ENCODE assay signal across 36 cellular contexts in genomic region chr2:22513563-22513962, GRCh38.
"Had no signal": no experiment of that assay in that cellular context is flagged by ENCODE, and none has a peak within 500 bp of the region (broad histone marks: within the 10 kb centered on the region; RNA-seq: fewer than 3 reads in every experiment).

No MANE protein-coding gene starts in this region.

- H3K9me3 Mint-ChIP-seq: activated naive CD4-positive, alpha-beta T cell treated with anti-CD3 and anti-CD28 coated beads for 36 hours; activated naive CD4-positive, alpha-beta T cell treated with anti-CD3 and anti-CD28 coated beads, Interleukin-2, amount 10 ng/mL, durations not matched to agents 7 days and 5 days; brain had no signal

- H3K4me1 Mint-ChIP-seq: activated naive CD4-positive, alpha-beta T cell treated with anti-CD3 and anti-CD28 coated beads, Interleukin-2, amount 10 ng/mL, durations not matched to agents 7 days and 5 days; activated naive CD4-positive, alpha-beta T cell treated with anti-CD3 and anti-CD28 coated beads, Interleukin-2, amount 50 U/mL, for 24 hours; activated naive CD8-positive, alpha-beta T cell treated with anti-CD3 and anti-CD28 coated beads for 36 hours; activated naive CD8-positive, alpha-beta T cell treated with anti-CD3 and anti-CD28 coated beads, Interleukin-2, amount 10 ng/mL, durations not matched to agents 7 days and 5 days; activated naive CD8-positive, alpha-beta T cell treated with anti-CD3 and anti-CD28 coated beads, Interleukin-2, amount 50 U/mL, for 24 hours; activated T-helper 17 cell treated with anti-CD3 and anti-CD28 coated beads, Interleukin-2, amount 50 U/mL, for 72 hours; brain; central memory CD8-positive, alpha-beta T cell had no signal

- H3K36me3 Mint-ChIP-seq: activated naive CD4-positive, alpha-beta T cell treated with anti-CD3 and anti-CD28 coated beads, Interleukin-2, amount 10 ng/mL, durations not matched to agents 7 days and 5 days; activated naive CD4-positive, alpha-beta T cell treated with anti-CD3 and anti-CD28 coated beads, Interleukin-2, amount 50 U/mL, for 24 hours; activated naive CD4-positive, alpha-beta T cell treated with anti-CD3 and anti-CD28 coated beads, Interleukin-2, amount 50 U/mL, for 72 hours; activated naive CD8-positive, alpha-beta T cell; activated naive CD8-positive, alpha-beta T cell treated with anti-CD3 and anti-CD28 coated beads for 36 hours; activated naive CD8-positive, alpha-beta T cell treated with anti-CD3 and anti-CD28 coated beads, Interleukin-2, amount 10 ng/mL, durations not matched to agents 7 days and 5 days; brain had no signal

- H3K9me3 ChIP-seq: adrenal gland, ascending aorta, body of pancreas, breast epithelium had no signal

- ATAC-seq: activated naive CD4-positive, alpha-beta T cell treated with anti-CD3 and anti-CD28 coated beads, Interleukin-2, amount 50 U/mL, for 72 hours; activated naive CD8-positive, alpha-beta T cell treated with anti-CD3 and anti-CD28 coated beads, Interleukin-2, amount 50 U/mL, for 24 hours; activated T-cell treated with anti-CD3 and anti-CD28 coated beads, Interleukin-2, amount 50 U/mL, for 4 hours; activated T-cell treated with anti-CD3 and anti-CD28 coated beads, Interleukin-2, amount 50 U/mL, for 72 hours; activated T-helper 17 cell treated with anti-CD3 and anti-CD28 coated beads, Interleukin-2, amount 50 U/mL, for 72 hours; body of pancreas had no signal

- H3K4me3 Mint-ChIP-seq: activated naive CD4-positive, alpha-beta T cell treated with anti-CD3 and anti-CD28 coated beads for 36 hours; activated naive CD4-positive, alpha-beta T cell treated with anti-CD3 and anti-CD28 coated beads, Interleukin-2, amount 10 ng/mL, durations not matched to agents 7 days and 5 days; activated naive CD4-positive, alpha-beta T cell treated with anti-CD3 and anti-CD28 coated beads, Interleukin-2, amount 50 U/mL, for 24 hours; activated naive CD8-positive, alpha-beta T cell; activated naive CD8-positive, alpha-beta T cell treated with anti-CD3 and anti-CD28 coated beads for 36 hours; activated naive CD8-positive, alpha-beta T cell treated with anti-CD3 and anti-CD28 coated beads, Interleukin-2, amount 10 ng/mL, durations not matched to agents 7 days and 5 days; activated naive CD8-positive, alpha-beta T cell treated with anti-CD3 and anti-CD28 coated beads, Interleukin-2, amount 50 U/mL, for 24 hours; activated T-cell treated with anti-CD3 and anti-CD28 coated beads, Interleukin-2, amount 50 U/mL, for 4 hours; activated T-cell treated with anti-CD3 and anti-CD28 coated beads, Interleukin-2, amount 50 U/mL, for 72 hours; activated T-helper 1 cell treated with anti-CD3 and anti-CD28 coated beads, Interleukin-12 subunit alpha, Interleukin-12 subunit beta, Interleukin-2, Interleukin-4 antibody, amounts not matched to agents 30 ng/mL and 10 ng/mL and 1 ng/mL, durations not matched to agents 14 hours and 24 hours and 36 hours; activated T-helper 17 cell treated with anti-CD3 and anti-CD28 coated beads, Interleukin-2, amount 50 U/mL, for 72 hours; brain; central memory CD8-positive, alpha-beta T cell had no signal

- H3K27ac ChIP-seq: adrenal gland, ascending aorta, body of pancreas, brain microvascular endothelial cell, breast epithelium, cardiac muscle cell had no signal

- H3K27ac Mint-ChIP-seq: activated naive CD4-positive, alpha-beta T cell treated with anti-CD3 and anti-CD28 coated beads for 36 hours; activated naive CD4-positive, alpha-beta T cell treated with anti-CD3 and anti-CD28 coated beads, Interleukin-2, amount 10 ng/mL, durations not matched to agents 7 days and 5 days; activated naive CD4-positive, alpha-beta T cell treated with anti-CD3 and anti-CD28 coated beads, Interleukin-2, amount 50 U/mL, for 24 hours; activated naive CD4-positive, alpha-beta T cell treated with anti-CD3 and anti-CD28 coated beads, Interleukin-2, amount 50 U/mL, for 72 hours; activated naive CD8-positive, alpha-beta T cell; activated naive CD8-positive, alpha-beta T cell treated with anti-CD3 and anti-CD28 coated beads for 36 hours; activated naive CD8-positive, alpha-beta T cell treated with anti-CD3 and anti-CD28 coated beads, Interleukin-2, amount 10 ng/mL, durations not matched to agents 7 days and 5 days; activated naive CD8-positive, alpha-beta T cell treated with anti-CD3 and anti-CD28 coated beads, Interleukin-2, amount 50 U/mL, for 24 hours; activated T-cell treated with anti-CD3 and anti-CD28 coated beads, Interleukin-2, amount 50 U/mL, for 72 hours; activated T-helper 1 cell treated with anti-CD3 and anti-CD28 coated beads, Interleukin-12 subunit alpha, Interleukin-12 subunit beta, Interleukin-2, Interleukin-4 antibody, amounts not matched to agents 30 ng/mL and 10 ng/mL and 1 ng/mL, durations not matched to agents 14 hours and 24 hours and 36 hours; activated T-helper 17 cell treated with anti-CD3 and anti-CD28 coated beads, Interleukin-2, amount 50 U/mL, for 72 hours; activated T-helper 2 cell treated with anti-CD3 and anti-CD28 coated beads, Interferon-gamma antibody, Interleukin-2, Interleukin-4, amounts not matched to agents 10 μg/mL and 5 μg/mL and 100 μg/mL, durations not matched to agents 14 hours and 24 hours and 36 hours; brain had no signal

- H3K27me3 Mint-ChIP-seq: activated naive CD4-positive, alpha-beta T cell treated with anti-CD3 and anti-CD28 coated beads, Interleukin-2, amount 10 ng/mL, durations not matched to agents 7 days and 5 days; activated naive CD4-positive, alpha-beta T cell treated with anti-CD3 and anti-CD28 coated beads, Interleukin-2, amount 50 U/mL, for 24 hours; activated naive CD8-positive, alpha-beta T cell; activated naive CD8-positive, alpha-beta T cell treated with anti-CD3 and anti-CD28 coated beads for 36 hours; activated naive CD8-positive, alpha-beta T cell treated with anti-CD3 and anti-CD28 coated beads, Interleukin-2, amount 10 ng/mL, durations not matched to agents 7 days and 5 days; activated naive CD8-positive, alpha-beta T cell treated with anti-CD3 and anti-CD28 coated beads, Interleukin-2, amount 50 U/mL, for 24 hours; activated T-helper 17 cell treated with anti-CD3 and anti-CD28 coated beads, Interleukin-2, amount 50 U/mL, for 72 hours; brain; central memory CD8-positive, alpha-beta T cell had no signal

- H3K4me3 ChIP-seq: adrenal gland, ascending aorta, body of pancreas, breast epithelium, cardiac muscle cell had no signal

- DNase-seq: activated effector memory CD4-positive, alpha-beta T cell treated with anti-CD3 and anti-CD28 coated beads, Interleukin-2, amount 50 U/mL, for 16 hours; activated effector memory CD4-positive, alpha-beta T cell treated with Interleukin-2 at 50 U/mL for 16 hours; activated gamma-delta T cell; activated gamma-delta T cell treated with Interleukin-2 at 50 U/mL for 16 hours; activated naive CD4-positive, alpha-beta T cell; activated naive CD4-positive, alpha-beta T cell treated with anti-CD3 and anti-CD28 coated beads for 36 hours; activated naive CD4-positive, alpha-beta T cell treated with anti-CD3 and anti-CD28 coated beads, Interleukin-2, amount 10 ng/mL, durations not matched to agents 7 days and 5 days; activated naive CD4-positive, alpha-beta T cell treated with anti-CD3 and anti-CD28 coated beads, Interleukin-2, amount 50 U/mL, for 16 hours; activated naive CD4-positive, alpha-beta T cell treated with Interleukin-2 at 50 U/mL for 16 hours; activated naive CD8-positive, alpha-beta T cell treated with anti-CD3 and anti-CD28 coated beads for 36 hours; activated naive CD8-positive, alpha-beta T cell treated with anti-CD3 and anti-CD28 coated beads, Interleukin-2, amount 10 ng/mL, durations not matched to agents 7 days and 5 days; activated naive CD8-positive, alpha-beta T cell treated with anti-CD3 and anti-CD28 coated beads, Interleukin-2, amount 50 U/mL, for 24 hours; activated T-cell treated with anti-CD3 and anti-CD28 coated beads, Interleukin-2, amount 50 U/mL, for 4 hours; activated T-cell treated with anti-CD3 and anti-CD28 coated beads, Interleukin-2, amount 50 U/mL, for 48 hours; activated T-cell treated with anti-CD3 and anti-CD28 coated beads, Interleukin-2, amount 50 U/mL, for 72 hours; adrenal gland; amniotic stem cell; amygdala; anterior cingulate cortex; aorta; body of pancreas; brain microvascular endothelial cell; caudate nucleus; central memory CD4-positive, alpha-beta T cell; cerebellar nuclear complex had no signal

- H3K36me3 ChIP-seq: adrenal gland, ascending aorta, brain microvascular endothelial cell, breast epithelium, cardiac muscle cell had no signal

- H3K27me3 ChIP-seq: adrenal gland, ascending aorta, body of pancreas, brain microvascular endothelial cell, breast epithelium, cardiac muscle cell had no signal
